Comparison of ENCODE assay signal across 34 cellular contexts in the genomic region with DNA sequence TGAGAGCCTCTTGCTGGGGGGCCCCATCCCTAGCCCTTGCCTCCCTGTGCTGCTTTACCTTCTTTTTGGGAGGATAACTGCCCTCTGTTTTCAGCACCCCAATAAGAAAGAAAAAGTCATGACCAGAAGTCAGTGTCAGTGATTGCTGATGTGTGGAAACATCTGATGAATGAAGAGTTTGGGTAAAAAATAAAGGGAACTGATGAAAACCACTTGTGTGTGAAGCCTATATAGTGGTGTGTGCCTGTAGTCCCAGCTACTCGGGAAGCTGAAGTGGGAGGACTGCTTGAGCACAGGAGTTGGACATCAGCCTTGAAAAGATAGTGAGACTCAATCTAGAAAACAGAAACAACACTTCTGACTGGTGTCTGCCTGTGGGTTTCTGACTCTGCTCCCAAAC. TPM values are rescaled to one million over a fixed set of nuclear protein-coding genes. Genes with fewer than 3 reads are reported as not detected.
"Had no signal": no experiment of that assay in that cellular context is flagged by ENCODE, and none has a peak within 500 bp of the region (broad histone marks: within the 10 kb centered on the region; RNA-seq: fewer than 3 reads in every experiment).

No MANE protein-coding gene starts in this region.

- H3K27ac Mint-ChIP-seq: activated naive CD4-positive, alpha-beta T cell treated with anti-CD3 and anti-CD28 coated beads for 36 hours; activated naive CD8-positive, alpha-beta T cell; activated naive CD8-positive, alpha-beta T cell treated with anti-CD3 and anti-CD28 coated beads, Interleukin-2, amount 50 U/mL, for 24 hours; activated T-helper 2 cell treated with anti-CD3 and anti-CD28 coated beads, Interferon-gamma antibody, Interleukin-2, Interleukin-4, amounts not matched to agents 10 μg/mL and 5 μg/mL and 100 μg/mL, durations not matched to agents 14 hours and 24 hours and 36 hours had no signal

- DNase-seq: activated CD4-positive, alpha-beta T cell treated with anti-CD3 and anti-CD28 coated beads for 1 hour; activated CD4-positive, alpha-beta T cell treated with anti-CD3 and anti-CD28 coated beads for 48 hours; activated CD4-positive, alpha-beta T cell treated with anti-CD3 and anti-CD28 coated beads, Interleukin-2, amount 50 U/mL, for 4 hours; activated CD4-positive, CD25-positive, alpha-beta regulatory T cell; activated CD8-positive, alpha-beta memory T cell treated with anti-CD3 and anti-CD28 coated beads, Interleukin-2, amount 50 U/mL, for 4 hours; activated gamma-delta T cell; activated naive CD4-positive, alpha-beta T cell treated with anti-CD3 and anti-CD28 coated beads for 36 hours; activated naive CD8-positive, alpha-beta T cell treated with anti-CD3 and anti-CD28 coated beads, Interleukin-2, amount 50 U/mL, for 24 hours; anterior cingulate cortex; central memory CD4-positive, alpha-beta T cell; Kasumi-1; KG1; MG63; NCI-H1092; NCI-H1436 treated with DMSO at 0.1 percent for 48 hours; NCI-H1694 treated with DMSO at 0.1 percent for 48 hours; NCI-H2029; NCI-H345; NCI-H524 treated with DMSO at 0.1 percent for 48 hours; NK-92 treated with Interleukin-12 subunit alpha and Interleukin-12 subunit beta, amount 100 ng/mL, for 24 hours; PC-3; Peyer's patch; RPMI8226; SHP77 treated with DMSO at 0.1 percent for 48 hours; SK-N-SH; T-helper 2 cell; T-helper 9 cell had no signal

- H3K4me3 ChIP-seq: MG63, Peyer's patch, SJSA1 had no signal

- H3K27me3 ChIP-seq: MG63, Peyer's patch, SJSA1 had no signal

- H3K27ac ChIP-seq: Peyer's patch, SJSA1, VCaP had no signal

- H3K9ac ChIP-seq: SK-N-SH had no signal

- H3K36me3 ChIP-seq: MG63, SJSA1 had no signal

- H3K4me1 ChIP-seq: Peyer's patch, SJSA1 had no signal

- H3K27me3 Mint-ChIP-seq: activated naive CD8-positive, alpha-beta T cell; activated naive CD8-positive, alpha-beta T cell treated with anti-CD3 and anti-CD28 coated beads, Interleukin-2, amount 50 U/mL, for 24 hours had no signal

- H3K9me3 ChIP-seq: MG63, Peyer's patch, SJSA1, SK-N-SH had no signal

- H3K4me2 ChIP-seq: SK-N-SH had no signal

- ATAC-seq: activated naive CD8-positive, alpha-beta T cell treated with anti-CD3 and anti-CD28 coated beads, Interleukin-2, amount 50 U/mL, for 24 hours; PC-3 had no signal

- H3K4me3 Mint-ChIP-seq: activated naive CD4-positive, alpha-beta T cell treated with anti-CD3 and anti-CD28 coated beads for 36 hours; activated naive CD8-positive, alpha-beta T cell; activated naive CD8-positive, alpha-beta T cell treated with anti-CD3 and anti-CD28 coated beads, Interleukin-2, amount 50 U/mL, for 24 hours; brain had no signal

- H3K9me3 Mint-ChIP-seq: activated naive CD4-positive, alpha-beta T cell treated with anti-CD3 and anti-CD28 coated beads for 36 hours; activated naive CD8-positive, alpha-beta T cell treated with anti-CD3 and anti-CD28 coated beads, Interleukin-2, amount 50 U/mL, for 24 hours; activated T-helper 2 cell treated with anti-CD3 and anti-CD28 coated beads, Interferon-gamma antibody, Interleukin-2, Interleukin-4, amounts not matched to agents 10 μg/mL and 5 μg/mL and 100 μg/mL, durations not matched to agents 14 hours and 24 hours and 36 hours; brain had no signal

- H3K4me1 Mint-ChIP-seq: brain had no signal

RNA-seq across cellular contexts. Expression of gene TMEM89, which starts 51.0 kb away (rescaled TPM):
- total RNA-seq: activated naive CD4-positive, alpha-beta T cell treated with anti-CD3 and anti-CD28 coated beads for 36 hours; cerebellum; NCI-H460; PC-3; Peyer's patch; SJSA1 had no signal
- polyA plus RNA-seq: SK-N-SH had no signal
